Comparison of ENCODE assay signal across 8 cellular contexts in genomic region chr9:120935383-120935857, GRCh38. TPM values are rescaled to one million over a fixed set of nuclear protein-coding genes. Genes with fewer than 3 reads are reported as not detected.
DNase-seq lines count a peak whose midpoint lies in the region; ATAC-seq and TF ChIP-seq lines count a peak whose summit lies in the region.

No MANE protein-coding gene starts in this region.

- no peaks in the 10 kb centered on the region for H3K9me3 ChIP-seq in KOPT-K1 (ENCODE audit: insufficient read depth, low read length, poor library complexity, severe bottlenecking)

- H3K27ac ChIP-seq in KOPT-K1 (ENCODE audit: low read depth, low read length, poor library complexity, severe bottlenecking), result peak overlapping the region; percentile 64

- DNase-seq in D341Med (ENCODE audit: low spot score) (peak; percentile 83), RPMI7951 (ENCODE audit: low read depth) (peak; percentile 97), cardiac fibroblast (ENCODE audit: low read depth in 2 of 2) (peak; percentile 97 to 98), kidney glomerular epithelial cell (lab: John Stamatoyannopoulos, UW) (peak; percentile 76)
- DNase-seq in stimulated activated naive CD8-positive, alpha-beta T cell treated with anti-CD3 and anti-CD28 coated beads, Interleukin-15, Interleukin-2, amounts not matched to agents 100 U/mL and 50 U/mL, for 24 hours, result peak; percentile 38

- no peaks in the 10 kb centered on the region for H3K36me3 ChIP-seq in KOPT-K1 (ENCODE audit: insufficient read depth, low read length)

- ATAC-seq in stimulated activated naive CD8-positive, alpha-beta T cell treated with anti-CD3 and anti-CD28 coated beads, Interleukin-15, Interleukin-2, amounts not matched to agents 100 U/mL and 50 U/mL, for 24 hours, result no peak
- no peak for ATAC-seq in GM18519 (IDR thresholded peaks at IDR 0.05; ENCODE audit: low FRiP score, unreplicated experiment)
- no peak for ATAC-seq in HG02973 (IDR thresholded peaks at IDR 0.05; ENCODE audit: unreplicated experiment)

- H3K4me3 ChIP-seq in cardiac fibroblast (replicated peaks in 1 of 2; ENCODE audit: low read depth in 2 of 2, low read length in 2 of 2), result peak overlapping the region in 1 of 2 donors; percentile 15

- TF ChIP-seq CTCF in cardiac fibroblast (IDR thresholded peaks at IDR 0.05; ENCODE audit: low read depth, low read length), result no peak

RNA-seq across cellular contexts. Expression of gene TRAF1, which starts 8.8 kb away (rescaled TPM):
- 3.1 and 3.4 TPM in 2 replicates for total RNA-seq in RPMI7951 (2014; rRNA removed; shearing (Covaris generic))

RNA-seq across cellular contexts. Expression of gene PHF19, which starts 58.4 kb away (rescaled TPM):
- 73.2 and 73.4 TPM in 2 replicates for total RNA-seq in RPMI7951 (2014; rRNA removed; shearing (Covaris generic))

Comparison
In these comparisons a context has a peak if more than half of its experiments do, and no peak if none do; other contexts are left out.
1. DNase-seq: peak in every context shown above with its lines; median percentile 98 in cardiac fibroblast; 97 in RPMI7951; 83 in D341Med; 76 in kidney glomerular epithelial cell; 38 in stimulated activated naive CD8-positive, alpha-beta T cell treated with anti-CD3 and anti-CD28 coated beads, Interleukin-15, Interleukin-2, amounts not matched to agents 100 U/mL and 50 U/mL, for 24 hours.